ENCODE assay signal across 8 cellular contexts in the genomic region with DNA sequence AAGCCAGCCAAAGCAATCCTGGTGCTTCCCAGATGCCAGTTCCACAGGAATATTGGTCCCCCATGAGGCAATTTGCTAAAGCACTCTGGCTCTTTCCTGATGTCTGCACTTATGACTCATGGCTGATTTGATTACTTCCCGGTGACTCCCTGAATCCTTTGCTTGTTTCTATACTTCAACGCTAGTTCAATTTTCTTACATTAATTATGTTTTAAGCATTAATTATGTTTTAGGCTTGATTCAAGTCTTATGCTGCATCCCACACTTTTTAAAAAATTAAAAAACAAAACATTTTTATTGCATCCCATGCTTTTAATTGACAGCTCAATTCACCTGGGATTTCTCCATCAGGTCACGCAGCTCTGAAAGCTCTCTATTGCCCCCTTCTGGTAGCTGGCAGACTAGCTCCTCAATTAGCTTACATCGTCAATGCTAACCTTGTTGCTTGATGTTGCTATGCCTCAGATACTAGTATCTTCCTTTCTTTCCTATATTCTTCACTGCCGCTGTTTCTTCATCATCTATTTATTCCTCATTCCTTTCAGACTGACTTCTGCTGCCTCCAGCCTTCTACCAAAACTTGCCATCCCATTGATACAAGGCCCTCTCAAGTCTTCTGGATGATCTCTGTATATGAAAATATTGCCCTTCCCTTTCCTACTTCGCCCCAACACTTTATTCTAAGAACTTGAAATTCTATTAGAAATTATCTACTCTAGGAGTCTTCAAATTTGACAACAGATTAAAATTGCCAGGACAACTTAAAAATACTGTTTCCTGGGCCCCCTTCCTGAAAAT. TPM values are rescaled to one million over a fixed set of nuclear protein-coding genes. Genes with fewer than 3 reads are reported as not detected.
DNase-seq lines count a peak whose midpoint lies in the region; ATAC-seq and TF ChIP-seq lines count a peak whose summit lies in the region.

No MANE protein-coding gene starts in this region.

- no peaks in the 10 kb centered on the region for H3K27me3 ChIP-seq in GM06990 (replicated peaks; ENCODE audit: control insufficient read depth, insufficient read depth, low read length)

- no peaks in the 10 kb centered on the region for H3K27me3 Mint-ChIP-seq in brain
- peaks cover 0 to 2% (median 0%) of the 10 kb centered on the region in 3 donors for H3K27me3 Mint-ChIP-seq in immature natural killer cell (ENCODE audit: low read depth in 3 of 3)

- H3K36me3 ChIP-seq in GM06990 (ENCODE audit: control insufficient read depth, insufficient read depth, low read length) (no peaks in the 10 kb centered on the region), HEK293 (ENCODE audit: control insufficient read depth in 2 of 2, insufficient read depth in 1 of 2, low read length in 2 of 2) (no peaks in the 10 kb centered on the region)

- H3K4me1 ChIP-seq in HEK293 (ENCODE audit: control insufficient read depth, insufficient read depth, low read length) = no peaks in the 10 kb centered on the region

- DNase-seq in GM06990 (ENCODE audit: extremely low read depth, insufficient read length) = no peak
- DNase-seq in NCI-H1436 (lab: John Stamatoyannopoulos, UW) = peak; percentile 87
- DNase-seq in T1000 (lab: John Stamatoyannopoulos, UW) = peak; percentile 47
- DNase-seq in immature natural killer cell = peak; percentile 56 to 70 (median 62)
- peak; percentile 33 to 45 (median 36) for DNase-seq in stimulated activated CD4-positive, alpha-beta T cell treated with anti-CD3 and anti-CD28 coated beads, Interleukin-1b, Interleukin-23, amount 100 ng/mL, for 24 hours (ENCODE audit: low read depth in 4 of 4, low spot score in 1 of 4)

- no peaks in the 10 kb centered on the region for H3K36me3 Mint-ChIP-seq in brain
- no peaks in the 10 kb centered on the region for H3K36me3 Mint-ChIP-seq in immature natural killer cell

- no peak overlapping the region for H3K27ac ChIP-seq in HEK293 (ENCODE audit: extremely low read depth, low read depth, low read length)

- no peak overlapping the region for H3K4me3 Mint-ChIP-seq in brain
- H3K4me3 Mint-ChIP-seq in immature natural killer cell = no peak overlapping the region

- no peak for ATAC-seq in HG02970 (IDR thresholded peaks at IDR 0.05; ENCODE audit: low FRiP score, unreplicated experiment)

- POLR2A ChIA-PET in HEK293 (lab: Yijun Ruan, JAX) = interaction anchor here (0.9 kb wide), 1 partner anchor 232 kb away, joined by 3 read pairs; no protein-coding TSS in a partner anchor

- no peaks in the 10 kb centered on the region for H3K9me3 ChIP-seq in HEK293 (ENCODE audit: control insufficient read depth, insufficient read depth, low read depth, low read length)

- H3K27ac Mint-ChIP-seq in brain = no peak overlapping the region
- no peak overlapping the region for H3K27ac Mint-ChIP-seq in immature natural killer cell

- CTCF ChIA-PET in HEK293 (lab: Yijun Ruan, JAX) = interaction anchor here (0.6 to 4.4 kb wide), 27 partner anchors 9 to 934 kb away, joined by 3 to 41 read pairs (median 4); a partner anchor contains a TSS

- no peaks in the 10 kb centered on the region for H3K4me1 Mint-ChIP-seq in brain
- H3K4me1 Mint-ChIP-seq in immature natural killer cell = no peaks in the 10 kb centered on the region

- H3K4me3 ChIP-seq in GM06990 (replicated peaks; ENCODE audit: low read depth, low read length) = no peak overlapping the region
- no peak overlapping the region for H3K4me3 ChIP-seq in HEK293 (ENCODE audit: low read depth, low read length)

- H3K9me3 Mint-ChIP-seq in brain (no peaks in the 10 kb centered on the region), immature natural killer cell (no peaks in the 10 kb centered on the region)

- TF ChIP-seq CTCF in GM06990 (IDR thresholded peaks at IDR 0.05; ENCODE audit: insufficient read depth, low read length, poor library complexity, severe bottlenecking) (peak; percentile 91), HEK293 (tag by site-specific recombination; IDR thresholded peaks at IDR 0.05) (peak; percentile 77), brain (conservative IDR thresholded peaks at IDR 0.05) (peak; percentile 92 to 93)

TF ChIP-seq in HEK293, 187 proteins besides CTCF, POLR2A, EP300 and RAD21 (continues in another document):
- TF ChIP-seq ZNF155 (tag by site-specific recombination; IDR thresholded peaks at IDR 0.05) (no peak), ZNF274 (IDR thresholded peaks at IDR 0.05; ENCODE audit: low read length) (no peak), ZNF274 (tag by site-specific recombination; IDR thresholded peaks at IDR 0.05; ENCODE audit: borderline replicate concordance) (no peak), ZEB2 (tag by site-specific recombination; IDR thresholded peaks at IDR 0.05) (peak; percentile 80), FEZF1 (tag by site-specific recombination; IDR thresholded peaks at IDR 0.05) (no peak), YY1 (tag by site-specific recombination; IDR thresholded peaks at IDR 0.05) (no peak), ZNF626 (tag by site-specific recombination; IDR thresholded peaks at IDR 0.05) (no peak), ZNF654 (tag by site-specific recombination; IDR thresholded peaks at IDR 0.05; ENCODE audit: low read depth) (peak; percentile 81), SP7 (tag by site-specific recombination; IDR thresholded peaks at IDR 0.05) (0 out of 2 replicates have a peak, but pooled peaks have one; percentile 23)
- TF ChIP-seq, protein P1, sequence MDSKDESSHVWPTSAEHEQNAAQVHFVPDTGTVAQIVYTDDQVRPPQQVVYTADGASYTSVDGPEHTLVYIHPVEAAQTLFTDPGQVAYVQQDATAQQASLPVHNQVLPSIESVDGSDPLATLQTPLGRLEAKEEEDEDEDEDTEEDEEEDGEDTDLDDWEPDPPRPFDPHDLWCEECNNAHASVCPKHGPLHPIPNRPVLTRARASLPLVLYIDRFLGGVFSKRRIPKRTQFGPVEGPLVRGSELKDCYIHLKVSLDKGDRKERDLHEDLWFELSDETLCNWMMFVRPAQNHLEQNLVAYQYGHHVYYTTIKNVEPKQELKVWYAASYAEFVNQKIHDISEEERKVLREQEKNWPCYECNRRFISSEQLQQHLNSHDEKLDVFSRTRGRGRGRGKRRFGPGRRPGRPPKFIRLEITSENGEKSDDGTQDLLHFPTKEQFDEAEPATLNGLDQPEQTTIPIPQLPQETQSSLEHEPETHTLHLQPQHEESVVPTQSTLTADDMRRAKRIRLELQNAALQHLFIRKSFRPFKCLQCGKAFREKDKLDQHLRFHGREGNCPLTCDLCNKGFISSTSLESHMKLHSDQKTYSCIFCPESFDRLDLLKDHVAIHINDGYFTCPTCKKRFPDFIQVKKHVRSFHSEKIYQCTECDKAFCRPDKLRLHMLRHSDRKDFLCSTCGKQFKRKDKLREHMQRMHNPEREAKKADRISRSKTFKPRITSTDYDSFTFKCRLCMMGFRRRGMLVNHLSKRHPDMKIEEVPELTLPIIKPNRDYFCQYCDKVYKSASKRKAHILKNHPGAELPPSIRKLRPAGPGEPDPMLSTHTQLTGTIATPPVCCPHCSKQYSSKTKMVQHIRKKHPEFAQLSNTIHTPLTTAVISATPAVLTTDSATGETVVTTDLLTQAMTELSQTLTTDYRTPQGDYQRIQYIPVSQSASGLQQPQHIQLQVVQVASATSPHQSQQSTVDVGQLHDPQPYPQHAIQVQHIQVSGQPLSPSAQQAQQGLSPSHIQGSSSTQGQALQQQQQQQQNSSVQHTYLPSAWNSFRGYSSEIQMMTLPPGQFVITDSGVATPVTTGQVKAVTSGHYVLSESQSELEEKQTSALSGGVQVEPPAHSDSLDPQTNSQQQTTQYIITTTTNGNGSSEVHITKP (tag by site-specific recombination; IDR thresholded peaks at IDR 0.05) = 0 out of 2 replicates have a peak, but pooled peaks have one; percentile 13
- TF ChIP-seq, protein P2, sequence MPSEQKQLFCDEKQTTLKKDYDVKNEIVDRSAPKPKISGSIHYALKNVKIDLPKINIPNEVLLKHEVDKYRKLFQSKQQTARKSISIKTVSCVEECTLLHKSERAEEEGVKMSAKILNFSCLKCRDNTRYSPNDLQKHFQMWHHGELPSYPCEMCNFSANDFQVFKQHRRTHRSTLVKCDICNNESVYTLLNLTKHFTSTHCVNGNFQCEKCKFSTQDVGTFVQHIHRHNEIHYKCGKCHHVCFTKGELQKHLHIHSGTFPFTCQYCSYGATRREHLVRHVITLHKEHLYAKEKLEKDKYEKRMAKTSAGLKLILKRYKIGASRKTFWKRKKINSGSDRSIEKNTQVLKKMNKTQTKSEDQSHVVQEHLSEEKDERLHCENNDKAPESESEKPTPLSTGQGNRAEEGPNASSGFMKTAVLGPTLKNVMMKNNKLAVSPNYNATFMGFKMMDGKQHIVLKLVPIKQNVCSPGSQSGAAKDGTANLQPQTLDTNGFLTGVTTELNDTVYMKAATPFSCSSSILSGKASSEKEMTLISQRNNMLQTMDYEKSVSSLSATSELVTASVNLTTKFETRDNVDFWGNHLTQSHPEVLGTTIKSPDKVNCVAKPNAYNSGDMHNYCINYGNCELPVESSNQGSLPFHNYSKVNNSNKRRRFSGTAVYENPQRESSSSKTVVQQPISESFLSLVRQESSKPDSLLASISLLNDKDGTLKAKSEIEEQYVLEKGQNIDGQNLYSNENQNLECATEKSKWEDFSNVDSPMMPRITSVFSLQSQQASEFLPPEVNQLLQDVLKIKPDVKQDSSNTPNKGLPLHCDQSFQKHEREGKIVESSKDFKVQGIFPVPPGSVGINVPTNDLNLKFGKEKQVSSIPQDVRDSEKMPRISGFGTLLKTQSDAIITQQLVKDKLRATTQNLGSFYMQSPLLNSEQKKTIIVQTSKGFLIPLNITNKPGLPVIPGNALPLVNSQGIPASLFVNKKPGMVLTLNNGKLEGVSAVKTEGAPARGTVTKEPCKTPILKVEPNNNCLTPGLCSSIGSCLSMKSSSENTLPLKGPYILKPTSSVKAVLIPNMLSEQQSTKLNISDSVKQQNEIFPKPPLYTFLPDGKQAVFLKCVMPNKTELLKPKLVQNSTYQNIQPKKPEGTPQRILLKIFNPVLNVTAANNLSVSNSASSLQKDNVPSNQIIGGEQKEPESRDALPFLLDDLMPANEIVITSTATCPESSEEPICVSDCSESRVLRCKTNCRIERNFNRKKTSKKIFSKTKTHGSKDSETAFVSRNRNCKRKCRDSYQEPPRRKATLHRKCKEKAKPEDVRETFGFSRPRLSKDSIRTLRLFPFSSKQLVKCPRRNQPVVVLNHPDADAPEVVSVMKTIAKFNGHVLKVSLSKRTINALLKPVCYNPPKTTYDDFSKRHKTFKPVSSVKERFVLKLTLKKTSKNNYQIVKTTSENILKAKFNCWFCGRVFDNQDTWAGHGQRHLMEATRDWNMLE (tag by site-specific recombination; conservative IDR thresholded peaks at IDR 0.05; ENCODE audit: low read depth) = peak; percentile 36; the same call in 1 of the 2 replicates
- TF ChIP-seq, protein P3, sequence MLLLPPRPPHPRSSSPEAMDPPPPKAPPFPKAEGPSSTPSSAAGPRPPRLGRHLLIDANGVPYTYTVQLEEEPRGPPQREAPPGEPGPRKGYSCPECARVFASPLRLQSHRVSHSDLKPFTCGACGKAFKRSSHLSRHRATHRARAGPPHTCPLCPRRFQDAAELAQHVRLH (tag by site-specific recombination; IDR thresholded peaks at IDR 0.05) = 0 out of 2 replicates have a peak, but pooled peaks have one; percentile 23

RNA-seq across cellular contexts. Expression of a gene that starts 32.0 kb away (rescaled TPM):
- 0.31 TPM for polyA plus RNA-seq in brain (ENCODE audit: insufficient read depth, low read depth, low replicate concordance)
- polyA plus RNA-seq in immature natural killer cell = not detected

RNA-seq across cellular contexts. Expression of a gene that starts 45.9 kb away (rescaled TPM):
- polyA plus RNA-seq in brain (ENCODE audit: insufficient read depth, low read depth, low replicate concordance) (2.3 TPM), immature natural killer cell (1 to 10 TPM; 1.6 to 5.0 (median 2.0) TPM)
